ENCODE assay signal across 12 cellular contexts in genomic region chr12:95480230-95480629, GRCh38. TPM values are rescaled to one million over a fixed set of nuclear protein-coding genes. Genes with fewer than 3 reads are reported as not detected.
DNase-seq lines count a peak whose midpoint lies in the region; ATAC-seq lines count a peak whose summit lies in the region.
"Had no signal": no experiment of that assay in that cellular context is flagged by ENCODE, and none has a peak within 500 bp of the region (broad histone marks: within the 10 kb centered on the region; RNA-seq: fewer than 3 reads in every experiment).

No MANE protein-coding gene starts in this region.

- no peaks in the 10 kb centered on the region for H3K27me3 Mint-ChIP-seq in activated CD4-positive, alpha-beta memory T cell treated with anti-CD3 and anti-CD28 coated beads for 36 hours
- H3K27me3 Mint-ChIP-seq in activated CD4-positive, alpha-beta memory T cell treated with anti-CD3 and anti-CD28 coated beads, Interleukin-2, amount 10 ng/mL, durations not matched to agents 7 days and 5 days: no peaks in the 10 kb centered on the region
- no peaks in the 10 kb centered on the region for H3K27me3 Mint-ChIP-seq in IgD-negative memory B cell
- no peaks in the 10 kb centered on the region for H3K27me3 Mint-ChIP-seq in naive thymus-derived CD4-positive, alpha-beta T cell

- no peaks in the 10 kb centered on the region for H3K9me3 ChIP-seq in naive thymus-derived CD4-positive, alpha-beta T cell (ENCODE audit: control insufficient read depth in 2 of 3, low read length in 3 of 3)
- H3K9me3 ChIP-seq: tibial nerve had no signal

- H3K36me3 Mint-ChIP-seq in activated CD4-positive, alpha-beta memory T cell treated with anti-CD3 and anti-CD28 coated beads for 36 hours: peaks cover 48% of the 10 kb centered on the region
- H3K36me3 Mint-ChIP-seq in activated CD4-positive, alpha-beta memory T cell treated with anti-CD3 and anti-CD28 coated beads, Interleukin-2, amount 10 ng/mL, durations not matched to agents 7 days and 5 days (ENCODE audit: low read depth): peaks cover 61% of the 10 kb centered on the region
- H3K36me3 Mint-ChIP-seq in IgD-negative memory B cell: peaks cover 10% of the 10 kb centered on the region
- peaks cover 5 to 45% (median 35%) of the 10 kb centered on the region in 5 donors for H3K36me3 Mint-ChIP-seq in naive thymus-derived CD4-positive, alpha-beta T cell

- intact Hi-C loops in activated CD4-positive, alpha-beta memory T cell treated with anti-CD3 and anti-CD28 coated beads for 36 hours (cut with micrococcal nuclease): no loop called here
- intact Hi-C loops in naive thymus-derived CD4-positive, alpha-beta T cell (cut with micrococcal nuclease): no loop called here

- peaks cover 23 to 39% of the 10 kb centered on the region in 2 donors for H3K4me1 ChIP-seq in naive thymus-derived CD4-positive, alpha-beta T cell (ENCODE audit: control insufficient read depth in 2 of 2, insufficient read depth in 2 of 2, low read length in 2 of 2)
- H3K4me1 ChIP-seq: foreskin keratinocyte had no signal

- no peaks in the 10 kb centered on the region for H3K9me3 Mint-ChIP-seq in activated CD4-positive, alpha-beta memory T cell treated with anti-CD3 and anti-CD28 coated beads for 36 hours
- no peaks in the 10 kb centered on the region for H3K9me3 Mint-ChIP-seq in activated CD4-positive, alpha-beta memory T cell treated with anti-CD3 and anti-CD28 coated beads, Interleukin-2, amount 10 ng/mL, durations not matched to agents 7 days and 5 days
- no peaks in the 10 kb centered on the region for H3K9me3 Mint-ChIP-seq in IgD-negative memory B cell
- H3K9me3 Mint-ChIP-seq in naive thymus-derived CD4-positive, alpha-beta T cell: no peaks in the 10 kb centered on the region

- POLR2A ChIA-PET in activated CD4-positive, alpha-beta memory T cell treated with anti-CD3 and anti-CD28 coated beads for 36 hours (lab: Charles Lee): no interaction called here
- POLR2A ChIA-PET in activated CD4-positive, alpha-beta memory T cell treated with anti-CD3 and anti-CD28 coated beads, Interleukin-2, amount 10 ng/mL, durations not matched to agents 7 days and 5 days (lab: Charles Lee): no interaction called here
- POLR2A ChIA-PET in naive thymus-derived CD4-positive, alpha-beta T cell (lab: Charles Lee): no interaction called here

- peaks cover 0 to 43% (median 0%) of the 10 kb centered on the region in 3 experiments for H3K36me3 ChIP-seq in naive thymus-derived CD4-positive, alpha-beta T cell (ENCODE audit: control insufficient read depth in 2 of 3, insufficient read depth in 3 of 3, low read length in 3 of 3)

- no peak overlapping the region for H3K4me3 Mint-ChIP-seq in activated CD4-positive, alpha-beta memory T cell treated with anti-CD3 and anti-CD28 coated beads for 36 hours
- no peak overlapping the region for H3K4me3 Mint-ChIP-seq in activated CD4-positive, alpha-beta memory T cell treated with anti-CD3 and anti-CD28 coated beads, Interleukin-2, amount 10 ng/mL, durations not matched to agents 7 days and 5 days
- peak overlapping the region in 3 of 4 donors; percentile 20 to 59 (median 53) for H3K4me3 Mint-ChIP-seq in IgD-negative memory B cell
- H3K4me3 Mint-ChIP-seq in naive thymus-derived CD4-positive, alpha-beta T cell: peak overlapping the region in 9 of 10 donors; percentile 24 to 67 (median 48)

- no peak for DNase-seq in activated CD4-positive, alpha-beta memory T cell treated with anti-CD3 and anti-CD28 coated beads for 36 hours
- DNase-seq in activated CD4-positive, alpha-beta memory T cell treated with anti-CD3 and anti-CD28 coated beads, Interleukin-2, amount 10 ng/mL, durations not matched to agents 7 days and 5 days: no peak
- DNase-seq in astrocyte of the hippocampus (ENCODE audit: low read depth, low spot score) (peak; percentile 62), NCI-H2196 (lab: John Stamatoyannopoulos, UW; ENCODE audit: unreplicated experiment) (no peak), midbrain (lab: John Stamatoyannopoulos, UW) (no peak)
- no peak for DNase-seq in naive thymus-derived CD4-positive, alpha-beta T cell
- DNase-seq: foreskin keratinocyte, NCI-H69, T-helper 2 cell had no signal

- H3K4me1 Mint-ChIP-seq in activated CD4-positive, alpha-beta memory T cell treated with anti-CD3 and anti-CD28 coated beads for 36 hours (ENCODE audit: low read depth): peaks cover 57% of the 10 kb centered on the region
- peaks cover 58% of the 10 kb centered on the region for H3K4me1 Mint-ChIP-seq in activated CD4-positive, alpha-beta memory T cell treated with anti-CD3 and anti-CD28 coated beads, Interleukin-2, amount 10 ng/mL, durations not matched to agents 7 days and 5 days
- peaks cover 35 to 43% (median 38%) of the 10 kb centered on the region in 3 donors for H3K4me1 Mint-ChIP-seq in IgD-negative memory B cell
- H3K4me1 Mint-ChIP-seq in naive thymus-derived CD4-positive, alpha-beta T cell: peaks cover 50 to 85% (median 70%) of the 10 kb centered on the region in 7 donors

- H3K4me3 ChIP-seq in naive thymus-derived CD4-positive, alpha-beta T cell (ENCODE audit: low read length): no peak overlapping the region
- H3K4me3 ChIP-seq: tibial nerve had no signal

- peak overlapping the region; percentile 66 for H3K27ac Mint-ChIP-seq in activated CD4-positive, alpha-beta memory T cell treated with anti-CD3 and anti-CD28 coated beads for 36 hours
- no peak overlapping the region for H3K27ac Mint-ChIP-seq in activated CD4-positive, alpha-beta memory T cell treated with anti-CD3 and anti-CD28 coated beads, Interleukin-2, amount 10 ng/mL, durations not matched to agents 7 days and 5 days
- H3K27ac Mint-ChIP-seq in IgD-negative memory B cell: peak overlapping the region; percentile 27 to 64 (median 36)
- H3K27ac Mint-ChIP-seq in naive thymus-derived CD4-positive, alpha-beta T cell: peak overlapping the region; percentile 47 to 89 (median 68)

- no peak overlapping the region for H3K27ac ChIP-seq in naive thymus-derived CD4-positive, alpha-beta T cell (ENCODE audit: low read depth, low read length)
- H3K27ac ChIP-seq: foreskin keratinocyte, tibial nerve had no signal

- no peaks in the 10 kb centered on the region for H3K27me3 ChIP-seq in naive thymus-derived CD4-positive, alpha-beta T cell (ENCODE audit: control insufficient read depth in 2 of 2, insufficient read depth in 2 of 2, low read length in 2 of 2)
- H3K27me3 ChIP-seq: foreskin keratinocyte, tibial nerve had no signal

- ATAC-seq in naive thymus-derived CD4-positive, alpha-beta T cell: no peak
- no peak for ATAC-seq in GM21528 (IDR thresholded peaks at IDR 0.05; ENCODE audit: low FRiP score, unreplicated experiment)

- CTCF ChIA-PET in activated CD4-positive, alpha-beta memory T cell treated with anti-CD3 and anti-CD28 coated beads for 36 hours (lab: Charles Lee): no interaction called here
- CTCF ChIA-PET in activated CD4-positive, alpha-beta memory T cell treated with anti-CD3 and anti-CD28 coated beads, Interleukin-2, amount 10 ng/mL, durations not matched to agents 7 days and 5 days (lab: Charles Lee): no interaction called here
- CTCF ChIA-PET in naive thymus-derived CD4-positive, alpha-beta T cell (lab: Charles Lee): no interaction called here

RNA-seq across cellular contexts. Expression of gene METAP2, which starts 6.3 kb away (rescaled TPM):
- total RNA-seq in activated CD4-positive, alpha-beta memory T cell treated with anti-CD3 and anti-CD28 coated beads for 36 hours: 100 to 1,000 TPM; 107 to 108 TPM
- total RNA-seq in activated CD4-positive, alpha-beta memory T cell treated with anti-CD3 and anti-CD28 coated beads, Interleukin-2, amount 10 ng/mL, durations not matched to agents 7 days and 5 days: 10 to 100 TPM; 66.1 to 71.5 TPM
- 37.5 TPM for polyA plus RNA-seq in IgD-negative memory B cell
- total RNA-seq in naive thymus-derived CD4-positive, alpha-beta T cell: 10 to 100 TPM; 48.2 to 79.9 (median 57.3) TPM
- 10 to 100 TPM; 37.8 to 48.2 TPM for polyA plus RNA-seq in naive thymus-derived CD4-positive, alpha-beta T cell

Comparison
In these comparisons a context has a peak if more than half of its experiments do, and no peak if none do; other contexts are left out.
1. H3K4me3 Mint-ChIP-seq: peak in IgD-negative memory B cell (3 of 4) and naive thymus-derived CD4-positive, alpha-beta T cell (9 of 10); none in activated CD4-positive, alpha-beta memory T cell treated with anti-CD3 and anti-CD28 coated beads for 36 hours (single experiment) and activated CD4-positive, alpha-beta memory T cell treated with anti-CD3 and anti-CD28 coated beads, Interleukin-2, amount 10 ng/mL, durations not matched to agents 7 days and 5 days (single experiment).